ENCODE assay signal across 8 cellular contexts in the genomic region with DNA sequence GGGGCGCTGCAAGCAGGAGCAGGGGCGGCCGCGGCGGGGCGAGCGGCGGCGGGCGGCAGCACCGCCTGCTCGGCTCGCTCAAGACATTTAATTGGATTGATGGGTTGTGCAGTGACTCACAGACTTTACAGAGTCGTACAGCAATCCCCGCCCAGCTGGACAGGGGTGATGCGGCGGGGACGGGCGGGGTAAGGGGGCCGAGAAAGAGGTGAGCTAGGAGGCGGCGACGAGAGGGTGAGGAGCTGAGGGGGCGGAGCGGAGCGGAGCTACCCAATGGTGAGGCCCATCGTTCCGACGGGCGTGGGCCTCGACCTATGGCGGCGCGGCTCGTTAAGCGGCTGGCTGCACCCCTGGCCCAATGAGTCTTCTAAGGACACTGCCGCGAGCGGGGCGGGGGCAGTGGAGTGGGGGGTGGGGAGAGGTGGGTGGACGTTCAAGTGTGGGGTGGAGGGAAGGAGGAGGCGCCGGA.
DNase-seq lines count a peak whose midpoint lies in the region; ATAC-seq lines count a peak whose summit lies in the region.

No MANE protein-coding gene starts in this region.

- peak overlapping the region in 1 of 2 experiments; percentile 90 for H3K4ac ChIP-seq in mesenchymal stem cell (ENCODE audit: low read depth in 1 of 2, low read length in 2 of 2)

- ATAC-seq in GM19372 (IDR thresholded peaks at IDR 0.05; ENCODE audit: low read depth, unreplicated experiment): peak; percentile 81
- ATAC-seq in HG03521 (IDR thresholded peaks at IDR 0.05; ENCODE audit: unreplicated experiment): peak; percentile 77

- peak overlapping the region; percentile 82 for H3K9ac ChIP-seq in BLaER1
- H3K9ac ChIP-seq in duodenal mucosa (ENCODE audit: low read depth in 1 of 2, low read length in 2 of 2): peak overlapping the region; percentile 95 to 99
- H3K9ac ChIP-seq in mesenchymal stem cell (ENCODE audit: low read length): peak overlapping the region; percentile 95

- peaks cover under 1% of the 10 kb centered on the region; the same call in 1 of the 2 replicates for H3K9me3 ChIP-seq in BLaER1
- peaks cover 0 to under 1% of the 10 kb centered on the region in 2 donors for H3K9me3 ChIP-seq in duodenal mucosa (ENCODE audit: control insufficient read depth in 1 of 2, low read length in 2 of 2)
- H3K9me3 ChIP-seq in mesenchymal stem cell (ENCODE audit: control insufficient read depth, low read length): peaks cover 1% of the 10 kb centered on the region

- DNase-seq in NCI-H748 treated with DMSO at 0.1 percent for 48 hours (lab: John Stamatoyannopoulos, UW) (peak; percentile 98), mesenchymal stem cell (peak; percentile 100)
- peak; percentile 97 to 98 for DNase-seq in activated CD4-positive, alpha-beta T cell treated with anti-CD3 and anti-CD28 coated beads, Interleukin-2, amount 50 U/mL, for 48 hours
- peak; percentile 97 for DNase-seq in stimulated activated CD8-positive, alpha-beta memory T cell treated with anti-CD3 and anti-CD28 coated beads, Interleukin-12 subunit alpha, Interleukin-12 subunit beta, amount 100 ng/mL, for 4 hours (ENCODE audit: low read depth)

- no peak overlapping the region for H3K23ac ChIP-seq in mesenchymal stem cell (ENCODE audit: low read length in 2 of 2)

- H3K4me2 ChIP-seq in BLaER1 (peak overlapping the region; percentile 87), mesenchymal stem cell (ENCODE audit: low read length, poor library complexity, severe bottlenecking) (peak overlapping the region; percentile 95)

- peak overlapping the region; percentile 93 for H2BK15ac ChIP-seq in mesenchymal stem cell (ENCODE audit: low read depth, poor library complexity, severe bottlenecking)

- peak overlapping the region; percentile 92 for H4K8ac ChIP-seq in mesenchymal stem cell (ENCODE audit: low read length)

- no peak overlapping the region for H2AK5ac ChIP-seq in mesenchymal stem cell (ENCODE audit: low read length, severe bottlenecking)

- peak overlapping the region; percentile 88 for H2BK5ac ChIP-seq in mesenchymal stem cell (ENCODE audit: low read depth, low read length, poor library complexity, severe bottlenecking)

- H4K20me1 ChIP-seq in BLaER1: no peaks in the 10 kb centered on the region

- H3K18ac ChIP-seq in mesenchymal stem cell (ENCODE audit: low read depth in 1 of 2, low read length in 2 of 2): peak overlapping the region; percentile 96 to 97

- H2BK120ac ChIP-seq in mesenchymal stem cell (ENCODE audit: low read depth, low read length): peak overlapping the region; percentile 94

- peaks cover 19% of the 10 kb centered on the region for H3K27me3 ChIP-seq in BLaER1
- H3K27me3 ChIP-seq in duodenal mucosa (ENCODE audit: control insufficient read depth in 1 of 2, insufficient read depth in 2 of 2, low read length in 2 of 2): no peaks in the 10 kb centered on the region
- H3K27me3 ChIP-seq in mesenchymal stem cell (ENCODE audit: control insufficient read depth in 1 of 2, insufficient read depth in 1 of 2, low read length in 2 of 2): no peaks in the 10 kb centered on the region

- H3K14ac ChIP-seq in mesenchymal stem cell (ENCODE audit: low read length in 2 of 2): no peak overlapping the region

- H3K79me1 ChIP-seq in mesenchymal stem cell (replicated peaks; ENCODE audit: low read length, poor library complexity, severe bottlenecking): no peaks in the 10 kb centered on the region

- H4K91ac ChIP-seq in mesenchymal stem cell (ENCODE audit: low read length): peak overlapping the region; percentile 93

- no peak overlapping the region for H2AFZ ChIP-seq in mesenchymal stem cell (ENCODE audit: low read depth, low read length)

- H3K36me3 ChIP-seq in BLaER1: no peaks in the 10 kb centered on the region
- H3K36me3 ChIP-seq in duodenal mucosa (ENCODE audit: control insufficient read depth in 1 of 2, insufficient read depth in 2 of 2, low read length in 2 of 2): no peaks in the 10 kb centered on the region
- H3K36me3 ChIP-seq in mesenchymal stem cell (ENCODE audit: control insufficient read depth in 1 of 2, insufficient read depth in 2 of 2, low read depth in 1 of 2, low read length in 2 of 2): peaks cover 0 to 1% of the 10 kb centered on the region in 2 experiments

- 1% methylated on average over 31 of the region's 43 CpGs for WGBS in mesenchymal stem cell

- H3K4me3 ChIP-seq in BLaER1: peak overlapping the region; percentile 83
- peak overlapping the region; percentile 87 to 90 for H3K4me3 ChIP-seq in duodenal mucosa (ENCODE audit: low read depth in 1 of 2, low read length in 2 of 2)
- peak overlapping the region; percentile 85 to 90 for H3K4me3 ChIP-seq in mesenchymal stem cell (ENCODE audit: insufficient read depth in 1 of 2, low read depth in 1 of 2, low read length in 2 of 2)

- H3K4me1 ChIP-seq in BLaER1 (peaks cover 7% of the 10 kb centered on the region), duodenal mucosa (ENCODE audit: control insufficient read depth in 1 of 2, insufficient read depth in 2 of 2, low read length in 2 of 2) (peaks cover 13% of the 10 kb centered on the region in 2 donors), mesenchymal stem cell (ENCODE audit: control insufficient read depth, insufficient read depth, low read depth, low read length) (peaks cover 4% of the 10 kb centered on the region)

- H3K27ac ChIP-seq in BLaER1 (peak overlapping the region; percentile 58), duodenal mucosa (ENCODE audit: low read depth, low read length) (peak overlapping the region; percentile 93), mesenchymal stem cell (ENCODE audit: low read length, poor library complexity, severe bottlenecking) (peak overlapping the region; percentile 98)

- H2BK12ac ChIP-seq in mesenchymal stem cell (ENCODE audit: low read length in 2 of 2): peak overlapping the region in 1 of 2 experiments; percentile 98

Comparison
In these comparisons a context has a peak if more than half of its experiments do, and no peak if none do; other contexts are left out.
1. Peak in every context shown above with its lines: DNase-seq, ATAC-seq, H3K4me3 ChIP-seq and H3K27ac ChIP-seq.